In the genomic region with DNA sequence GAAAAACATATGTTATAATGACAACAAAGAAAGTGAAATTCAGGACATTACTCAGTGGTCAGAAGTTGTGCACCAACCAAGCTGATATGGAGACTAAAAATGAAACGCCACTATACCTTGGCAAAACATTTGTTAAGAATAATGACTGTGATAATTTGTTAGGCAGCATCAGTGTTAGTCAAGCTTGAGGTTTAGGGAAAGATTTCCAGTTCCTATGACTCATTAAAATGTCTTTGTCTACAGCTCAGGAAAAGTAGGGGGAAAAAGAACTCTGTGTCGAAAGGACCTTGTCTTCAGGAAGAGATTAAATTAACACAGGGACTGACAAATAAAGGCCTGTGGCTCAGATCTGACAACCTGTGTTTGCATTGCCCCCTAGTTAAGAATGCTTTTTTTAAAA, we compare ENCODE assay signal across 18 cellular contexts.
DNase-seq lines count a peak whose midpoint lies in the region; ATAC-seq, FAIRE-seq and TF ChIP-seq lines count a peak whose summit lies in the region.
"Had no signal": no experiment of that assay in that cellular context is flagged by ENCODE, and none has a peak within 500 bp of the region (broad histone marks: within the 10 kb centered on the region; RNA-seq: fewer than 3 reads in every experiment).

No MANE protein-coding gene starts in this region.

- no peak overlapping the region for H2AK5ac ChIP-seq in H1 (ENCODE audit: low read depth, low read length)

- no peaks in the 10 kb centered on the region for H3K79me1 ChIP-seq in H1 (ENCODE audit: low read depth, low read length)

- H3K4me2 ChIP-seq in H1 (ENCODE audit: insufficient read depth in 1 of 2, low read depth in 2 of 2, low read length in 2 of 2): no peak overlapping the region
- H3K4me2 ChIP-seq: smooth muscle cell had no signal

- TF ChIP-seq EP300 in H1 (IDR thresholded peaks at IDR 0.05; ENCODE audit: borderline replicate concordance in 1 of 2, low read depth in 2 of 2, low read length in 2 of 2) (no peak), sigmoid colon (IDR thresholded peaks at IDR 0.05) (no peak)

- H3K79me2 ChIP-seq in H1 (ENCODE audit: control insufficient read depth in 1 of 2, insufficient read depth in 2 of 2, low read length in 2 of 2): no peaks in the 10 kb centered on the region

- no peak for TF ChIP-seq POLR2A in H1 (IDR thresholded peaks at IDR 0.05; ENCODE audit: control extremely low read depth in 1 of 2, low read depth in 2 of 2, low read length in 2 of 2)
- no peak for TF ChIP-seq POLR2A in sigmoid colon (IDR thresholded peaks at IDR 0.05)

- no peak overlapping the region for H2BK120ac ChIP-seq in H1 (replicated peaks; ENCODE audit: low read depth, low read length)

- in situ Hi-C loops in GM13977 (cut with MboI; ENCODE audit: low pct_unique_long_range_greater_than_20kb, low sequenced_read_pairs, unreplicated experiment): no loop called here

- no peak overlapping the region for H3K14ac ChIP-seq in H1 (ENCODE audit: insufficient read length)

- H3K36me3 ChIP-seq in H1 (ENCODE audit: control insufficient read depth in 2 of 4, insufficient read depth in 4 of 4, low read length in 3 of 4) (no peaks in the 10 kb centered on the region), left lung (no peaks in the 10 kb centered on the region), sigmoid colon (no peaks in the 10 kb centered on the region)
- H3K36me3 ChIP-seq: pancreas had no signal

- H2BK5ac ChIP-seq in H1 (ENCODE audit: low read depth, low read length): no peak overlapping the region

- H3K56ac ChIP-seq in H1 (replicated peaks; ENCODE audit: insufficient read length, low read depth, low read length): no peak overlapping the region

- 74% methylated on average over 2 of the region's 2 CpGs; no CpG with 5 or more reads in 1 of the 2 experiments for WGBS in H1 (ENCODE audit: extremely low coverage in 1 of 2, insufficient coverage in 1 of 2, insufficient read length in 1 of 2, insufficient replicate concordance in 2 of 2, low coverage in 1 of 2, low lambda C conversion rate in 2 of 2, missing lambda C conversion rate in 1 of 2), 2 experiments
- WGBS in sigmoid colon, 2 donors: 69 to 72% methylated on average over 2 of the region's 2 CpGs

- no peaks in the 10 kb centered on the region for H3K27me3 ChIP-seq in H1 (replicated peaks in 1 of 4; ENCODE audit: control insufficient read depth in 3 of 4, extremely low read depth in 1 of 4, insufficient read depth in 3 of 4, low read length in 3 of 4)
- no peaks in the 10 kb centered on the region for H3K27me3 ChIP-seq in left lung
- no peaks in the 10 kb centered on the region for H3K27me3 ChIP-seq in sigmoid colon
- H3K27me3 ChIP-seq: pancreas had no signal

- no peak overlapping the region for H4K8ac ChIP-seq in H1 (ENCODE audit: extremely low read depth, insufficient read depth, low read length)

- 0 out of 2 replicates have a peak overlapping the region, but pooled peaks have one; percentile 63 for H2AFZ ChIP-seq in H1 (ENCODE audit: low read length)

- no peak overlapping the region for H2BK15ac ChIP-seq in H1 (ENCODE audit: low read length)

- no peaks in the 10 kb centered on the region for H3K23me2 ChIP-seq in H1 (ENCODE audit: low read depth, low read length)

- no peak overlapping the region for H2BK20ac ChIP-seq in H1 (ENCODE audit: low read length)

- H3K9ac ChIP-seq in H1 (replicated peaks in 1 of 4; ENCODE audit: extremely low read depth in 1 of 4, low read depth in 3 of 4, low read length in 3 of 4): no peak overlapping the region

- H4K91ac ChIP-seq in H1 (replicated peaks; ENCODE audit: insufficient read length, low read length): no peak overlapping the region

- H3K9me3 ChIP-seq in H1 (ENCODE audit: insufficient read depth in 2 of 2, low read depth in 1 of 2, low read length in 1 of 2) (no peaks in the 10 kb centered on the region), left lung (peaks cover 0 to 4% of the 10 kb centered on the region in 2 donors), sigmoid colon (peaks cover 0 to 2% (median 0%) of the 10 kb centered on the region in 4 donors)
- H3K9me3 ChIP-seq: pancreas had no signal

- no peak overlapping the region for H3K18ac ChIP-seq in H1 (ENCODE audit: extremely low read depth, low read length)

- intact Hi-C loops in left lung (cut with DNase I) (no loop called here), sigmoid colon (cut with DNase I) (no loop called here)

- TF ChIP-seq RAD21 in H1 (IDR thresholded peaks at IDR 0.05 in 1 of 2, conservative IDR thresholded peaks at IDR 0.05 in 1 of 2; ENCODE audit: low read depth in 2 of 2, low read length in 2 of 2): no peak

- H3K27ac ChIP-seq in H1 (ENCODE audit: low read depth, low read length) (no peak overlapping the region), left lung (no peak overlapping the region), sigmoid colon (no peak overlapping the region)
- H3K27ac ChIP-seq: pancreas had no signal

- H3K23ac ChIP-seq in H1 (ENCODE audit: insufficient read length): no peak overlapping the region

- H2BK12ac ChIP-seq in H1 (ENCODE audit: low read depth, low read length): no peak overlapping the region

- no peak overlapping the region for H4K5ac ChIP-seq in H1 (ENCODE audit: insufficient read length, low read depth, low read length)

- TF ChIP-seq CTCF in H1 (IDR thresholded peaks at IDR 0.05; ENCODE audit: control extremely low read depth in 1 of 3, insufficient read depth in 1 of 3, low read depth in 1 of 3, low read length in 3 of 3): no peak
- TF ChIP-seq CTCF in left lung (IDR thresholded peaks at IDR 0.05): no peak
- TF ChIP-seq CTCF in GM13977 (IDR thresholded peaks at IDR 0.05; ENCODE audit: extremely low read depth, insufficient read depth, missing control alignments): no peak
- TF ChIP-seq CTCF in sigmoid colon (IDR thresholded peaks at IDR 0.05): no peak

- FAIRE-seq in RCC 7860 (lab: Jason Lieb, UNC) (peak; percentile 82), H1 (lab: Jason Lieb, UNC) (no peak)
- FAIRE-seq: pancreas had no signal

- DNase-seq in ELR (ENCODE audit: low read depth) (peak; percentile 80), RCC 7860 (ENCODE audit: low spot score) (peak; percentile 66), H1 (ENCODE audit: low read depth in 1 of 2, low spot score in 2 of 2) (no peak), kidney tubule cell (ENCODE audit: low spot score) (peak; percentile 27), SKM-1 (lab: John Stamatoyannopoulos, UW; ENCODE audit: unreplicated experiment) (no peak), left lung (no peak), GM13977 (ENCODE audit: low spot score) (no peak), sigmoid colon (no peak)
- DNase-seq: activated CD4-positive, CD25-positive, alpha-beta regulatory T cell; activated CD8-positive, alpha-beta memory T cell treated with anti-CD3 and anti-CD28 coated beads for 24 hours; activated naive CD8-positive, alpha-beta T cell treated with anti-CD3 and anti-CD28 coated beads, Interleukin-2, amount 10 ng/mL, durations not matched to agents 7 days and 5 days; central memory CD4-positive, alpha-beta T cell; effector CD8-positive, alpha-beta T cell; GOT3; NCI-H146; NCI-H345; pancreas had no signal

- POLR2A ChIA-PET in H1 (lab: Charles Lee; ENCODE audit: partially characterized antibody): no interaction called here

- CTCF ChIA-PET in H1 (lab: Charles Lee; ENCODE audit: partially characterized antibody): no interaction called here

- ATAC-seq in left lung: no peak
- ATAC-seq: pancreas had no signal

- no peak overlapping the region for H3K4me3 ChIP-seq in H1 (ENCODE audit: extremely low read depth in 1 of 4, insufficient read depth in 2 of 4, low read depth in 3 of 4, low read length in 4 of 4)
- no peak overlapping the region for H3K4me3 ChIP-seq in left lung
- no peak overlapping the region for H3K4me3 ChIP-seq in sigmoid colon
- H3K4me3 ChIP-seq: pancreas, smooth muscle cell had no signal

- no peaks in the 10 kb centered on the region for H3K4me1 ChIP-seq in H1 (replicated peaks in 1 of 4; ENCODE audit: control insufficient read depth in 3 of 4, insufficient read depth in 4 of 4, low read length in 3 of 4)
- no peaks in the 10 kb centered on the region for H3K4me1 ChIP-seq in left lung
- peaks cover 0 to 3% (median 0%) of the 10 kb centered on the region in 4 donors for H3K4me1 ChIP-seq in sigmoid colon

- H3K4ac ChIP-seq in H1 (replicated peaks; ENCODE audit: insufficient read length, low read depth, low read length): no peak overlapping the region

- H4K20me1 ChIP-seq in H1 (replicated peaks in 1 of 2; ENCODE audit: control insufficient read depth in 1 of 2, insufficient read depth in 2 of 2, low read length in 2 of 2): no peaks in the 10 kb centered on the region

TF ChIP-seq in H1, 55 proteins besides CTCF, POLR2A, EP300 and RAD21 (continues in another document):
- TF ChIP-seq, protein P1, sequence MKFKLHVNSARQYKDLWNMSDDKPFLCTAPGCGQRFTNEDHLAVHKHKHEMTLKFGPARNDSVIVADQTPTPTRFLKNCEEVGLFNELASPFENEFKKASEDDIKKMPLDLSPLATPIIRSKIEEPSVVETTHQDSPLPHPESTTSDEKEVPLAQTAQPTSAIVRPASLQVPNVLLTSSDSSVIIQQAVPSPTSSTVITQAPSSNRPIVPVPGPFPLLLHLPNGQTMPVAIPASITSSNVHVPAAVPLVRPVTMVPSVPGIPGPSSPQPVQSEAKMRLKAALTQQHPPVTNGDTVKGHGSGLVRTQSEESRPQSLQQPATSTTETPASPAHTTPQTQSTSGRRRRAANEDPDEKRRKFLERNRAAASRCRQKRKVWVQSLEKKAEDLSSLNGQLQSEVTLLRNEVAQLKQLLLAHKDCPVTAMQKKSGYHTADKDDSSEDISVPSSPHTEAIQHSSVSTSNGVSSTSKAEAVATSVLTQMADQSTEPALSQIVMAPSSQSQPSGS (IDR thresholded peaks at IDR 0.05; ENCODE audit: low read length): no peak
- TF ChIP-seq CHD2 (IDR thresholded peaks at IDR 0.05; ENCODE audit: low read length): no peak
- TF ChIP-seq RXRA (IDR thresholded peaks at IDR 0.05; ENCODE audit: insufficient read depth, low read depth, low read length): no peak
- TF ChIP-seq TAF7 (optimal IDR thresholded peaks at IDR 0.05; ENCODE audit: borderline replicate concordance, low read depth, low read length): no peak
- TF ChIP-seq FOSL1 (IDR thresholded peaks at IDR 0.05; ENCODE audit: insufficient read depth, low read depth, low read length): no peak
- TF ChIP-seq POU5F1 (IDR thresholded peaks at IDR 0.05; ENCODE audit: low read depth, low read length): no peak
- no peak for TF ChIP-seq CBX8 (IDR thresholded peaks at IDR 0.05; ENCODE audit: borderline replicate concordance, low read depth, low read length)
- TF ChIP-seq RNF2 (IDR thresholded peaks at IDR 0.05; ENCODE audit: borderline replicate concordance, low read depth, low read length, missing control alignments, poor library complexity, severe bottlenecking): no peak
- no peak for TF ChIP-seq KDM1A (IDR thresholded peaks at IDR 0.05; ENCODE audit: borderline replicate concordance, low read length)
- no peak for TF ChIP-seq EZH2 (IDR thresholded peaks at IDR 0.05; ENCODE audit: low read depth, low read length, severe bottlenecking)

Comparison
In these comparisons a context has a peak if more than half of its experiments do, and no peak if none do; other contexts are left out.
1. DNase-seq: peak in ELR (single experiment), RCC 7860 (single experiment) and kidney tubule cell (single experiment); none in H1 (0 of 2), SKM-1 (single experiment), left lung (0 of 2), GM13977 (single experiment) and sigmoid colon (single experiment).